In genomic region chr7:12123172-12123571, GRCh38 we compare ENCODE assay signal across 16 cellular contexts.
DNase-seq lines count a peak whose midpoint lies in the region; ATAC-seq and TF ChIP-seq lines count a peak whose summit lies in the region.
"Had no signal": no experiment of that assay in that cellular context is flagged by ENCODE, and none has a peak within 500 bp of the region (broad histone marks: within the 10 kb centered on the region; RNA-seq: fewer than 3 reads in every experiment).

No MANE protein-coding gene starts in this region.

- H3K14ac ChIP-seq in H9 (ENCODE audit: insufficient read depth, low read length) = no peak overlapping the region

- no peak overlapping the region for H3T11ph ChIP-seq in H9 (ENCODE audit: low read length)

- H3K4me3 Mint-ChIP-seq in H9 = no peak overlapping the region
- H3K4me3 Mint-ChIP-seq: CD4-positive, alpha-beta T cell had no signal

- H3K18ac ChIP-seq in H9 (ENCODE audit: insufficient read length, low read depth, low read length) = no peak overlapping the region

- intact Hi-C loops in Panc1 (cut with micrococcal nuclease; ENCODE audit: unreplicated experiment) = no loop called here

- H3K4me1 ChIP-seq in Panc1 (ENCODE audit: control insufficient read depth, insufficient read depth, low read length) (no peaks in the 10 kb centered on the region), hepatocyte (ENCODE audit: insufficient read depth) (no peaks in the 10 kb centered on the region), H9 (ENCODE audit: insufficient read depth, low read length) (peaks cover 2% of the 10 kb centered on the region; the same call in 1 of the 2 replicates)

- 91% methylated on average over 1 of the region's 1 CpG for WGBS in hepatocyte (ENCODE audit: low lambda C conversion rate, missing lambda C conversion rate)
- no CpG with 5 or more reads among the region's 1 CpG for WGBS in H9 (ENCODE audit: extremely low coverage, insufficient read length, low lambda C conversion rate)

- no peak overlapping the region for H2BK12ac ChIP-seq in H9 (ENCODE audit: insufficient read length, low read depth, low read length)

- H4K20me1 ChIP-seq in hepatocyte (ENCODE audit: insufficient read depth, poor library complexity, severe bottlenecking) (no peaks in the 10 kb centered on the region), H9 (ENCODE audit: control insufficient read depth, insufficient read depth, insufficient read length) (no peaks in the 10 kb centered on the region)

- H2BK15ac ChIP-seq in H9 (ENCODE audit: low read depth, low read length) = no peak overlapping the region

- no peak overlapping the region for H2AK5ac ChIP-seq in H9 (ENCODE audit: insufficient read length, low read length)

- TF ChIP-seq CTCF in Panc1 (IDR thresholded peaks at IDR 0.05) (no peak), hepatocyte (IDR thresholded peaks at IDR 0.05; ENCODE audit: poor library complexity) (no peak), H9 (conservative IDR thresholded peaks at IDR 0.05) (no peak)

- H2BK20ac ChIP-seq in H9 (ENCODE audit: low read depth, low read length, poor library complexity, severe bottlenecking) = no peak overlapping the region

- no TSS peak for BruUV-seq in Panc1 (replicated peaks; lab: Mats Ljungman, UMichigan)

- no peaks in the 10 kb centered on the region for H3K9me2 ChIP-seq in hepatocyte (replicated peaks; ENCODE audit: insufficient read depth)

- H4K5ac ChIP-seq in H9 (ENCODE audit: insufficient read length, low read depth, low read length) = no peak overlapping the region

- no peaks in the 10 kb centered on the region for H3K9me3 ChIP-seq in Panc1 (ENCODE audit: control insufficient read depth, insufficient read depth, low read depth, low read length)
- no peaks in the 10 kb centered on the region for H3K9me3 ChIP-seq in hepatocyte (ENCODE audit: low read depth)
- no peaks in the 10 kb centered on the region for H3K9me3 ChIP-seq in H9 (ENCODE audit: control insufficient read depth, low read depth, low read length)

- H3K27me3 ChIP-seq in Panc1 (ENCODE audit: control insufficient read depth, insufficient read depth, low read length) (no peaks in the 10 kb centered on the region), hepatocyte (no peaks in the 10 kb centered on the region), H9 (ENCODE audit: insufficient read depth, low read length) (no peaks in the 10 kb centered on the region)

- peaks cover 14 to 22% of the 10 kb centered on the region in 2 experiments for H3K4me1 Mint-ChIP-seq in H9

- CTCF ChIA-PET in Panc1 (lab: Charles Lee) = no interaction called here

- H2BK120ac ChIP-seq in H9 (ENCODE audit: low read depth, low read length, poor library complexity, severe bottlenecking) = no peak overlapping the region

- H3K36me3 Mint-ChIP-seq in H9 (ENCODE audit: insufficient read depth in 1 of 3, low read depth in 3 of 3) = no peaks in the 10 kb centered on the region

- no peak overlapping the region for H2BK5ac ChIP-seq in H9 (ENCODE audit: insufficient read length, low read length)

- H3K27ac Mint-ChIP-seq in H9 = no peak overlapping the region
- H3K27ac Mint-ChIP-seq: CD4-positive, alpha-beta T cell had no signal

- no peak overlapping the region for H4K91ac ChIP-seq in H9 (ENCODE audit: insufficient read length, low read depth, low read length)

- peak; percentile 78 for DNase-seq in M059J (ENCODE audit: low read depth)
- no peak for DNase-seq in Panc1 (ENCODE audit: low read depth, low spot score)
- no peak for DNase-seq in hepatocyte (ENCODE audit: low spot score)
- peak; percentile 42 for DNase-seq in renal cortical epithelial cell (ENCODE audit: low read depth)
- no peak for DNase-seq in NCI-H1092 treated with DMSO at 0.1 percent for 48 hours (lab: John Stamatoyannopoulos, UW)
- DNase-seq in EL = no peak
- DNase-seq in GOT3 (lab: John Stamatoyannopoulos, UW) = no peak
- DNase-seq in H9 = no peak
- DNase-seq: ACHN; AML-193; CD4-positive, alpha-beta T cell; DMS153; DMS79 treated with DMSO at 0.1 percent for 48 hours; HCEC 1CT had no signal

- H3K79me1 ChIP-seq in H9 (ENCODE audit: insufficient read depth, low read depth, low read length, poor library complexity, severe bottlenecking) = no peaks in the 10 kb centered on the region

- H3K27ac ChIP-seq in Panc1 (ENCODE audit: low read length) (peak overlapping the region; percentile 4; the same call in 1 of the 2 replicates), hepatocyte (peak overlapping the region; percentile 45), H9 (ENCODE audit: insufficient read length, low read depth, low read length) (no peak overlapping the region)
- H3K27ac ChIP-seq: C4-2B had no signal

- no peak overlapping the region for H4K8ac ChIP-seq in H9 (replicated peaks; ENCODE audit: insufficient read length, low read depth, low read length)

- H3K36me3 ChIP-seq in Panc1 (ENCODE audit: control insufficient read depth, insufficient read depth, low read length) = no peaks in the 10 kb centered on the region
- H3K36me3 ChIP-seq in hepatocyte (replicated peaks; ENCODE audit: insufficient read depth, low read depth) = no peaks in the 10 kb centered on the region

- H2AFZ ChIP-seq in hepatocyte (no peak overlapping the region), H9 (ENCODE audit: low read length) (no peak overlapping the region)

- no peaks in the 10 kb centered on the region for H3K27me3 Mint-ChIP-seq in H9 (ENCODE audit: low read depth)

- H3K4me3 ChIP-seq in Panc1 (ENCODE audit: low read depth in 2 of 2, low read length in 2 of 2) (no peak overlapping the region), hepatocyte (no peak overlapping the region)
- H3K4me3 ChIP-seq: GM12878 had no signal

- ATAC-seq in Panc1 = no peak
- ATAC-seq: GM12878 had no signal

- H3K9ac ChIP-seq in H9 (ENCODE audit: extremely low read depth, insufficient read length, low read length) = no peak overlapping the region

- H3K4ac ChIP-seq in H9 (ENCODE audit: low read depth, low read length) = no peak overlapping the region

- H3K79me2 ChIP-seq in hepatocyte (no peaks in the 10 kb centered on the region), H9 (ENCODE audit: insufficient read depth, low read length) (no peaks in the 10 kb centered on the region)

- H3K9me3 Mint-ChIP-seq in H9 = 0 out of 5 replicates have a peak, but pooled peaks cover 0 to 2% of the 10 kb centered on the region in 2 experiments
- H3K9me3 Mint-ChIP-seq: CD4-positive, alpha-beta T cell had no signal

- H3K4me2 ChIP-seq in hepatocyte = no peak overlapping the region
- no peak overlapping the region for H3K4me2 ChIP-seq in H9 (ENCODE audit: insufficient read depth, insufficient read length, low read length)

- no peak overlapping the region for H3K56ac ChIP-seq in H9 (ENCODE audit: insufficient read length, low read depth, low read length)

- POLR2A ChIA-PET in Panc1 (lab: Charles Lee) = no interaction called here

- in situ Hi-C loops in Panc1 (cut with HindIII; ENCODE audit: low pct_unique_long_range_greater_than_20kb, low sequenced_read_pairs) = no loop called here

- H3K23me2 ChIP-seq in H9 (ENCODE audit: insufficient read length, low read depth, low read length, poor library complexity, severe bottlenecking) = no peaks in the 10 kb centered on the region

- no peak overlapping the region for H3K23ac ChIP-seq in H9 (ENCODE audit: insufficient read length, low read depth, low read length)

Comparison
In these comparisons a context has a peak if more than half of its experiments do, and no peak if none do; other contexts are left out.
1. DNase-seq: peak in M059J (single experiment) and renal cortical epithelial cell (single experiment); none in Panc1 (single experiment), hepatocyte (single experiment), NCI-H1092 treated with DMSO at 0.1 percent for 48 hours (single experiment), EL (single experiment), GOT3 (single experiment) and H9 (single experiment).